Comparison of ENCODE assay signal across 1 cellular context in the genomic region with DNA sequence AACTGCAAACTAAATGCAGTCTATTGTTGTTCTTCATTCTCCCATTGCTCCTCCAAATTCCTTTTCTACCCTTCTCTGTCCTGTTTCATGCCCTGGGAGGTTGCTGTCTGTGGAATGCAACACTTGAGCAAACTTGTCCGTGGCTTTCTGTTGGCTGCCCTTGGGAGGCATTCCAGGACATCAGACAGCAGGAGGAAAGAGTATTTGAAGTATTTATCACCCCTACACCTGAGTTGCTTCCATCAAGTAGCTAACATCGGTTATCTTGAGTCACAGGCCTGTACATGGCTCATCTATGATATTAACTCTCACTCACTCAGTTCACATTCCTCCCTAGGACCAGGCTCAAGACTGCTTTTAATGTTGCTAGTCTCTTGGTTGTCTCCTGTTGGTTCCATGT.
TF ChIP-seq lines count a peak whose summit lies in the region.

No MANE protein-coding gene starts in this region.

TF ChIP-seq in GM23338, 12 proteins besides CTCF, POLR2A, EP300 and RAD21 (continued from another document):
- TF ChIP-seq, protein P1, sequence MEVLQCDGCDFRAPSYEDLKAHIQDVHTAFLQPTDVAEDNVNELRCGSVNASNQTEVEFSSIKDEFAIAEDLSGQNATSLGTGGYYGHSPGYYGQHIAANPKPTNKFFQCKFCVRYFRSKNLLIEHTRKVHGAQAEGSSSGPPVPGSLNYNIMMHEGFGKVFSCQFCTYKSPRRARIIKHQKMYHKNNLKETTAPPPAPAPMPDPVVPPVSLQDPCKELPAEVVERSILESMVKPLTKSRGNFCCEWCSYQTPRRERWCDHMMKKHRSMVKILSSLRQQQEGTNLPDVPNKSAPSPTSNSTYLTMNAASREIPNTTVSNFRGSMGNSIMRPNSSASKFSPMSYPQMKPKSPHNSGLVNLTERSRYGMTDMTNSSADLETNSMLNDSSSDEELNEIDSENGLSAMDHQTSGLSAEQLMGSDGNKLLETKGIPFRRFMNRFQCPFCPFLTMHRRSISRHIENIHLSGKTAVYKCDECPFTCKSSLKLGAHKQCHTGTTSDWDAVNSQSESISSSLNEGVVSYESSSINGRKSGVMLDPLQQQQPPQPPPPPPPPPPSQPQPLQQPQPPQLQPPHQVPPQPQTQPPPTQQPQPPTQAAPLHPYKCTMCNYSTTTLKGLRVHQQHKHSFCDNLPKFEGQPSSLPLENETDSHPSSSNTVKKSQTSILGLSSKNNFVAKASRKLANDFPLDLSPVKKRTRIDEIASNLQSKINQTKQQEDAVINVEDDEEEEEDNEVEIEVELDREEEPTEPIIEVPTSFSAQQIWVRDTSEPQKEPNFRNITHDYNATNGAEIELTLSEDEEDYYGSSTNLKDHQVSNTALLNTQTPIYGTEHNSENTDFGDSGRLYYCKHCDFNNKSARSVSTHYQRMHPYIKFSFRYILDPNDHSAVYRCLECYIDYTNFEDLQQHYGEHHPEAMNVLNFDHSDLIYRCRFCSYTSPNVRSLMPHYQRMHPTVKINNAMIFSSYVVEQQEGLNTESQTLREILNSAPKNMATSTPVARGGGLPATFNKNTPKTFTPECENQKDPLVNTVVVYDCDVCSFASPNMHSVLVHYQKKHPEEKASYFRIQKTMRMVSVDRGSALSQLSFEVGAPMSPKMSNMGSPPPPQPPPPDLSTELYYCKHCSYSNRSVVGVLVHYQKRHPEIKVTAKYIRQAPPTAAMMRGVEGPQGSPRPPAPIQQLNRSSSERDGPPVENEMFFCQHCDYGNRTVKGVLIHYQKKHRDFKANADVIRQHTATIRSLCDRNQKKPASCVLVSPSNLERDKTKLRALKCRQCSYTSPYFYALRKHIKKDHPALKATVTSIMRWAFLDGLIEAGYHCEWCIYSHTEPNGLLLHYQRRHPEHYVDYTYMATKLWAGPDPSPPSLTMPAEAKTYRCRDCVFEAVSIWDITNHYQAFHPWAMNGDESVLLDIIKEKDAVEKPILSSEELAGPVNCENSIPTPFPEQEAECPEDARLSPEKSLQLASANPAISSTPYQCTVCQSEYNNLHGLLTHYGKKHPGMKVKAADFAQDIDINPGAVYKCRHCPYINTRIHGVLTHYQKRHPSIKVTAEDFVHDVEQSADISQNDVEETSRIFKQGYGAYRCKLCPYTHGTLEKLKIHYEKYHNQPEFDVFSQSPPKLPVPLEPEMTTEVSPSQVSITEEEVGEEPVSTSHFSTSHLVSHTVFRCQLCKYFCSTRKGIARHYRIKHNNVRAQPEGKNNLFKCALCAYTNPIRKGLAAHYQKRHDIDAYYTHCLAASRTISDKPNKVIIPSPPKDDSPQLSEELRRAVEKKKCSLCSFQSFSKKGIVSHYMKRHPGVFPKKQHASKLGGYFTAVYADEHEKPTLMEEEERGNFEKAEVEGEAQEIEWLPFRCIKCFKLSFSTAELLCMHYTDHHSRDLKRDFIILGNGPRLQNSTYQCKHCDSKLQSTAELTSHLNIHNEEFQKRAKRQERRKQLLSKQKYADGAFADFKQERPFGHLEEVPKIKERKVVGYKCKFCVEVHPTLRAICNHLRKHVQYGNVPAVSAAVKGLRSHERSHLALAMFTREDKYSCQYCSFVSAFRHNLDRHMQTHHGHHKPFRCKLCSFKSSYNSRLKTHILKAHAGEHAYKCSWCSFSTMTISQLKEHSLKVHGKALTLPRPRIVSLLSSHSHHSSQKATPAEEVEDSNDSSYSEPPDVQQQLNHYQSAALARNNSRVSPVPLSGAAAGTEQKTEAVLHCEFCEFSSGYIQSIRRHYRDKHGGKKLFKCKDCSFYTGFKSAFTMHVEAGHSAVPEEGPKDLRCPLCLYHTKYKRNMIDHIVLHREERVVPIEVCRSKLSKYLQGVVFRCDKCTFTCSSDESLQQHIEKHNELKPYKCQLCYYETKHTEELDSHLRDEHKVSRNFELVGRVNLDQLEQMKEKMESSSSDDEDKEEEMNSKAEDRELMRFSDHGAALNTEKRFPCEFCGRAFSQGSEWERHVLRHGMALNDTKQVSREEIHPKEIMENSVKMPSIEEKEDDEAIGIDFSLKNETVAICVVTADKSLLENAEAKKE (CRISPR knock-in tag; IDR thresholded peaks at IDR 0.05): no peak
- TF ChIP-seq STAT1 (IDR thresholded peaks at IDR 0.05; ENCODE audit: unreplicated experiment) (no peak), ZNF114 (CRISPR knock-in tag; IDR thresholded peaks at IDR 0.05) (no peak), NANOG (IDR thresholded peaks at IDR 0.05; ENCODE audit: borderline replicate concordance) (no peak), EZH2phosphoT487 (IDR thresholded peaks at IDR 0.05; ENCODE audit: unreplicated experiment) (no peak)
